In the genomic region with DNA sequence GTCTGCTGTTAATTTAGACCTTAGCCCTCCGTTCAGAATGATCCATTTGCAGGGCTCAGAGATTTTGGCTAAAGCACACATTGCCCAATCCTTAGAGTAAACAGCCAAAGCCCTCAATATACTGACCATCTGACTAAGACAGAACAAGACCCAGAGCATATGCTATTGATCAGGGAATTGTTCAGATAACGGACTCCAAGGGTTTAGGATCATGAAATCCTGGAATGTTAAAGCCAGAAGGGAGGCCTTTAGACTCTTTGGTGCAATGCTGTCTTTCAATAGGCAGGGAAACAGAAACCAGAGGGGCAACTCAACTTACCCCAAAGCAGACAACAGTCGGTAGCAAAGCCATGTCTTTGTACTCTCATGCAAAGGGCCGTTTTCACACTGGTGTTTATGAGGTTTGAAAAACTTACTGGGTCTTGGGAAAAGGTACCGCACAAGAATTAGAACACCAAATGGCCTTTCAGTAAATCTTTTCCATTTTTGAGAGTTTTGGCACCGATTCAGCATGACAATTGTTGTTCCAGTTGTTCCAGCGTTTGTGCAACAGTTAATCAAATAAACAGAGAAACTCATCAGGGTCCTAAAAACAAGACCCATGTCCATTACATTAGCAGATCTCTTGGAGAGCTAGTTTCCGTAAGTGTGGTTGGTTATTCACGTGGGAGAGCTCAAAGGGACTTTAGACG, we compare ENCODE assay signal across 10 cellular contexts.
DNase-seq lines count a peak whose midpoint lies in the region; ATAC-seq, FAIRE-seq and TF ChIP-seq lines count a peak whose summit lies in the region.
"Had no signal": no experiment of that assay in that cellular context is flagged by ENCODE, and none has a peak within 500 bp of the region (broad histone marks: within the 10 kb centered on the region; RNA-seq: fewer than 3 reads in every experiment).

No MANE protein-coding gene starts in this region.

- no peaks in the 10 kb centered on the region for H4K20me1 ChIP-seq in neural cell (ENCODE audit: insufficient read depth)

- H3K36me3 ChIP-seq in A673 (ENCODE audit: insufficient read depth, low read length, poor library complexity, severe bottlenecking) (no peaks in the 10 kb centered on the region), RWPE2 (ENCODE audit: low read depth) (peaks cover 33% of the 10 kb centered on the region), neural cell (ENCODE audit: insufficient read depth, low read length) (no peaks in the 10 kb centered on the region)

- CTCF ChIA-PET in A673 (lab: Charles Lee) = interaction anchor here (1.0 kb wide), 1 partner anchor 61 kb away, joined by 11 read pairs; no protein-coding TSS in a partner anchor

- no peaks in the 10 kb centered on the region for H3K9me2 ChIP-seq in neural cell (ENCODE audit: insufficient read depth, low read length)

- H3K4me1 ChIP-seq in A673 (ENCODE audit: insufficient read depth, low read length, poor library complexity, severe bottlenecking) = peaks cover 23% of the 10 kb centered on the region
- H3K4me1 ChIP-seq in RWPE2 (ENCODE audit: insufficient read depth, poor library complexity, severe bottlenecking) = peaks cover 30% of the 10 kb centered on the region

- peak overlapping the region; percentile 64 for H3K4me3 ChIP-seq in A673 (ENCODE audit: low read depth, low read length, poor library complexity, severe bottlenecking)
- H3K4me3 ChIP-seq in RWPE2 (ENCODE audit: severe bottlenecking) = peak overlapping the region; percentile 37
- H3K4me3 ChIP-seq in fibroblast of pulmonary artery (replicated peaks; ENCODE audit: low read depth, low read length) = peak overlapping the region; percentile 71
- H3K4me3 ChIP-seq in neural cell (ENCODE audit: low read length) = peak overlapping the region; percentile 73

- DNase-seq in A673 (ENCODE audit: low spot score) (no peak), RWPE2 (ENCODE audit: low spot score) (no peak), fibroblast of pulmonary artery (ENCODE audit: low read depth) (peak; percentile 49), NCI-H2227 treated with DMSO at 0.1 percent for 48 hours (lab: John Stamatoyannopoulos, UW) (no peak), frontal cortex (ENCODE audit: low spot score in 2 of 2) (no peak), NK-92 (lab: John Stamatoyannopoulos, UW; ENCODE audit: unreplicated experiment) (no peak)
- DNase-seq in central memory CD4-positive, alpha-beta T cell = no peak
- DNase-seq: activated CD4-positive, alpha-beta memory T cell treated with anti-CD3 and anti-CD28 coated beads for 36 hours; CD8-positive, alpha-beta memory T cell had no signal

- POLR2A ChIA-PET in A673 (lab: Charles Lee; ENCODE audit: low non-redundant PET) = no interaction called here

- TSS peak; percentile 46 for BruUV-seq in A673 (replicated peaks; lab: Mats Ljungman, UMichigan)

- H3K9me3 ChIP-seq in A673 (ENCODE audit: low read depth, low read length, poor library complexity, severe bottlenecking) (peaks cover 12% of the 10 kb centered on the region), RWPE2 (ENCODE audit: severe bottlenecking) (peaks cover 16% of the 10 kb centered on the region), neural cell (ENCODE audit: low read length) (no peaks in the 10 kb centered on the region)

- H3K4me2 ChIP-seq in neural cell (ENCODE audit: low read length) = peak overlapping the region; percentile 42

- H3F3A ChIP-seq in neural cell (ENCODE audit: insufficient read depth, low read length, poor library complexity, severe bottlenecking) = no peaks in the 10 kb centered on the region

- H3K9ac ChIP-seq in neural cell (ENCODE audit: low read length) = peak overlapping the region; percentile 65

- H3K27ac ChIP-seq in A673 (ENCODE audit: low read depth, low read length, poor library complexity, severe bottlenecking) = peak overlapping the region; percentile 75
- H3K27ac ChIP-seq in RWPE2 (ENCODE audit: poor library complexity, severe bottlenecking) = peak overlapping the region; percentile 85
- H3K27ac ChIP-seq in neural cell (ENCODE audit: low read length) = no peak overlapping the region

- TF ChIP-seq EP300 in neural cell (conservative IDR thresholded peaks at IDR 0.05; ENCODE audit: poor library complexity, severe bottlenecking) = no peak

- no peak overlapping the region for H2AFZ ChIP-seq in neural cell (ENCODE audit: low read depth, low read length)

- intact Hi-C loops in A673 (cut with micrococcal nuclease; ENCODE audit: unreplicated experiment) = no loop called here

- no peak for FAIRE-seq in frontal cortex (lab: Jason Lieb, UNC)

- H3K27me3 ChIP-seq in A673 (replicated peaks; ENCODE audit: insufficient read depth, low read depth, low read length, poor library complexity) = no peaks in the 10 kb centered on the region
- no peaks in the 10 kb centered on the region for H3K27me3 ChIP-seq in RWPE2 (ENCODE audit: insufficient read depth, poor library complexity, severe bottlenecking)
- no peaks in the 10 kb centered on the region for H3K27me3 ChIP-seq in neural cell (ENCODE audit: insufficient read depth, low read depth, low read length)

- no peak for TF ChIP-seq RAD21 in neural cell (conservative IDR thresholded peaks at IDR 0.05)

- TF ChIP-seq CTCF in A673 (conservative IDR thresholded peaks at IDR 0.05; ENCODE audit: low read depth, low read length) = no peak
- no peak for TF ChIP-seq CTCF in RWPE2 (IDR thresholded peaks at IDR 0.05; ENCODE audit: poor library complexity, severe bottlenecking)
- no peak for TF ChIP-seq CTCF in fibroblast of pulmonary artery (IDR thresholded peaks at IDR 0.05; ENCODE audit: low read length, missing control alignments)
- no peak for TF ChIP-seq CTCF in neural cell (IDR thresholded peaks at IDR 0.05; ENCODE audit: poor library complexity, severe bottlenecking)

- H3K79me2 ChIP-seq in neural cell (replicated peaks; ENCODE audit: insufficient read depth, low read length) = no peaks in the 10 kb centered on the region

- ATAC-seq in RWPE2 (ENCODE audit: low read depth) = no peak

TF ChIP-seq in neural cell, 6 proteins besides CTCF, POLR2A, EP300 and RAD21:
- TF ChIP-seq MXI1 (conservative IDR thresholded peaks at IDR 0.05; ENCODE audit: poor library complexity, severe bottlenecking) = no peak
- TF ChIP-seq SMC3 (conservative IDR thresholded peaks at IDR 0.05; ENCODE audit: poor library complexity) = no peak
- no peak for TF ChIP-seq POLR2AphosphoS5 (IDR thresholded peaks at IDR 0.05)
- TF ChIP-seq EZH2 (IDR thresholded peaks at IDR 0.05; ENCODE audit: borderline replicate concordance, insufficient read depth, low read length, poor library complexity, severe bottlenecking) = no peak
- TF ChIP-seq, protein P1, sequence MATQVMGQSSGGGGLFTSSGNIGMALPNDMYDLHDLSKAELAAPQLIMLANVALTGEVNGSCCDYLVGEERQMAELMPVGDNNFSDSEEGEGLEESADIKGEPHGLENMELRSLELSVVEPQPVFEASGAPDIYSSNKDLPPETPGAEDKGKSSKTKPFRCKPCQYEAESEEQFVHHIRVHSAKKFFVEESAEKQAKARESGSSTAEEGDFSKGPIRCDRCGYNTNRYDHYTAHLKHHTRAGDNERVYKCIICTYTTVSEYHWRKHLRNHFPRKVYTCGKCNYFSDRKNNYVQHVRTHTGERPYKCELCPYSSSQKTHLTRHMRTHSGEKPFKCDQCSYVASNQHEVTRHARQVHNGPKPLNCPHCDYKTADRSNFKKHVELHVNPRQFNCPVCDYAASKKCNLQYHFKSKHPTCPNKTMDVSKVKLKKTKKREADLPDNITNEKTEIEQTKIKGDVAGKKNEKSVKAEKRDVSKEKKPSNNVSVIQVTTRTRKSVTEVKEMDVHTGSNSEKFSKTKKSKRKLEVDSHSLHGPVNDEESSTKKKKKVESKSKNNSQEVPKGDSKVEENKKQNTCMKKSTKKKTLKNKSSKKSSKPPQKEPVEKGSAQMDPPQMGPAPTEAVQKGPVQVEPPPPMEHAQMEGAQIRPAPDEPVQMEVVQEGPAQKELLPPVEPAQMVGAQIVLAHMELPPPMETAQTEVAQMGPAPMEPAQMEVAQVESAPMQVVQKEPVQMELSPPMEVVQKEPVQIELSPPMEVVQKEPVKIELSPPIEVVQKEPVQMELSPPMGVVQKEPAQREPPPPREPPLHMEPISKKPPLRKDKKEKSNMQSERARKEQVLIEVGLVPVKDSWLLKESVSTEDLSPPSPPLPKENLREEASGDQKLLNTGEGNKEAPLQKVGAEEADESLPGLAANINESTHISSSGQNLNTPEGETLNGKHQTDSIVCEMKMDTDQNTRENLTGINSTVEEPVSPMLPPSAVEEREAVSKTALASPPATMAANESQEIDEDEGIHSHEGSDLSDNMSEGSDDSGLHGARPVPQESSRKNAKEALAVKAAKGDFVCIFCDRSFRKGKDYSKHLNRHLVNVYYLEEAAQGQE (IDR thresholded peaks at IDR 0.05; ENCODE audit: borderline replicate concordance) = no peak
- no peak for TF ChIP-seq TAF1 (IDR thresholded peaks at IDR 0.05; ENCODE audit: low read depth)
